ENCODE assay signal across 23 cellular contexts in the genomic region with DNA sequence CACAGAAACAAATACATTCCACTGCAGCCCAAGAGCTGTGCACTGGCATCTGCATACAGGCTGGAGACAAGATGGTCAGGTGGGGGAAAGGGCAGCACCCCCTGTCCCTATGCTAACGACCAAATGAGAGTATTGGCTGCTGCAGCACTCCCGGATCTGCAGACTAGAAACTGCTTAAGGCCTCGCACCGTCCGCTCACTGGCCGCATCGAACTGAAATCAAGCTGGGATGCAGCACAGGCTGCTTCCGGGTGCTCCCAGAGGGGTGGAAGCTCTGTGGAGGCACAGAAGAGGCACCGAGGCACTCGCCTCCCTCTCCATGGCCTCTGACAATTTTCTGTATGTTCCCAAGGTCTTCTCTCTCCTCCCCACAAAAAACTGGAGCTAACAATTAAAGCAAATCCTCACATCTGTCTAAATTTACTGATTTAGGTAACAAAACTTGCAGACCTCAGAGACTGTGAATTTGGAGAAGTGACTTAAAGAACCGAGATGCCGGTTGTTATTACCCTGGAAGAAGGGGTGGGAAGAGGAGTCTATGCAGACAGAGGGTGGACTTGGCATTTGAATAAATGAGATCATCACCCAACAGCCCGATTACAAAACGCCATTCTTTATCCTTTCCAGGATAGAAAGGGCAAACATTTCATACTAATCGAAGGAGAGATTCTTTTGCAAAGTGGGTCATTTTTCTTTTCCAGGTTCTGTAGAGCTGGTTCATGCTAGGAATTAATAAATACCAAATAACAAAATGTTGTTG.
"Had no signal": no experiment of that assay in that cellular context is flagged by ENCODE, and none has a peak within 500 bp of the region (broad histone marks: within the 10 kb centered on the region; RNA-seq: fewer than 3 reads in every experiment).

No MANE protein-coding gene starts in this region.

- H3K9me3 Mint-ChIP-seq: activated CD4-positive, alpha-beta T cell treated with anti-CD3 and anti-CD28 coated beads, Interleukin-2, amount 10 ng/mL, durations not matched to agents 7 days and 5 days; activated CD8-positive, alpha-beta T cell treated with anti-CD3 and anti-CD28 coated beads for 36 hours; activated T-helper 1 cell treated with anti-CD3 and anti-CD28 coated beads, Interleukin-12 subunit alpha, Interleukin-12 subunit beta, Interleukin-2, Interleukin-4 antibody, amounts not matched to agents 30 ng/mL and 10 ng/mL and 1 ng/mL, durations not matched to agents 14 hours and 24 hours and 36 hours had no signal

- DNase-seq: activated CD4-positive, alpha-beta T cell treated with anti-CD3 and anti-CD28 coated beads, Interleukin-2, amount 10 ng/mL, durations not matched to agents 7 days and 5 days; activated CD4-positive, CD25-positive, alpha-beta regulatory T cell treated with anti-CD3 and anti-CD28 coated beads, Interleukin-2, amount 50 U/mL, for 72 hours; activated CD8-positive, alpha-beta memory T cell treated with anti-CD3 and anti-CD28 coated beads, Interleukin-2, amount 10 ng/mL, durations not matched to agents 7 days and 5 days; activated CD8-positive, alpha-beta T cell treated with anti-CD3 and anti-CD28 coated beads for 36 hours; activated gamma-delta T cell; activated naive CD4-positive, alpha-beta T cell treated with anti-CD3 and anti-CD28 coated beads, Interleukin-2, amount 50 U/mL, for 16 hours; activated T-cell treated with anti-CD3 and anti-CD28 coated beads for 4 hours; brain microvascular endothelial cell; central memory CD4-positive, alpha-beta T cell; esophagus squamous epithelium; gastrocnemius medialis; heart left ventricle; lower lobe of right lung; naive thymus-derived CD8-positive, alpha-beta T cell; right cardiac atrium; stimulated activated CD4-positive, alpha-beta T cell treated with anti-CD3 and anti-CD28 coated beads, Interleukin-4, amount 100 ng/mL, for 4 hours; stimulated activated naive CD8-positive, alpha-beta T cell treated with anti-CD3 and anti-CD28 coated beads, Interleukin-15, Interleukin-2, amounts not matched to agents 100 U/mL and 50 U/mL, for 24 hours had no signal

- H3K27me3 Mint-ChIP-seq: activated CD8-positive, alpha-beta memory T cell treated with anti-CD3 and anti-CD28 coated beads, Interleukin-2, amount 10 ng/mL, durations not matched to agents 7 days and 5 days; activated CD8-positive, alpha-beta T cell treated with anti-CD3 and anti-CD28 coated beads for 36 hours; naive thymus-derived CD8-positive, alpha-beta T cell had no signal

- H3K4me3 Mint-ChIP-seq: activated CD4-positive, alpha-beta T cell treated with anti-CD3 and anti-CD28 coated beads, Interleukin-2, amount 10 ng/mL, durations not matched to agents 7 days and 5 days; activated CD8-positive, alpha-beta memory T cell treated with anti-CD3 and anti-CD28 coated beads, Interleukin-2, amount 10 ng/mL, durations not matched to agents 7 days and 5 days; activated CD8-positive, alpha-beta T cell treated with anti-CD3 and anti-CD28 coated beads for 36 hours; activated T-helper 1 cell treated with anti-CD3 and anti-CD28 coated beads, Interleukin-12 subunit alpha, Interleukin-12 subunit beta, Interleukin-2, Interleukin-4 antibody, amounts not matched to agents 30 ng/mL and 10 ng/mL and 1 ng/mL, durations not matched to agents 14 hours and 24 hours and 36 hours; naive thymus-derived CD8-positive, alpha-beta T cell had no signal

- H3K27ac ChIP-seq: ascending aorta, brain microvascular endothelial cell, esophagus squamous epithelium, gastrocnemius medialis, heart left ventricle, lower lobe of right lung, prostate gland, VCaP had no signal

- H3K36me3 Mint-ChIP-seq: activated CD8-positive, alpha-beta memory T cell treated with anti-CD3 and anti-CD28 coated beads, Interleukin-2, amount 10 ng/mL, durations not matched to agents 7 days and 5 days; naive thymus-derived CD8-positive, alpha-beta T cell had no signal

- ATAC-seq: activated CD8-positive, alpha-beta memory T cell treated with anti-CD3 and anti-CD28 coated beads, Interleukin-2, amount 10 ng/mL, durations not matched to agents 7 days and 5 days; activated CD8-positive, alpha-beta T cell treated with anti-CD3 and anti-CD28 coated beads for 36 hours; gastrocnemius medialis; heart left ventricle; left lobe of liver; lower lobe of right lung; naive thymus-derived CD8-positive, alpha-beta T cell; right cardiac atrium; stimulated activated naive CD8-positive, alpha-beta T cell treated with anti-CD3 and anti-CD28 coated beads, Interleukin-15, Interleukin-2, amounts not matched to agents 100 U/mL and 50 U/mL, for 24 hours had no signal

- H3K27ac Mint-ChIP-seq: activated CD4-positive, alpha-beta T cell treated with anti-CD3 and anti-CD28 coated beads, Interleukin-2, amount 10 ng/mL, durations not matched to agents 7 days and 5 days; activated CD8-positive, alpha-beta memory T cell treated with anti-CD3 and anti-CD28 coated beads, Interleukin-2, amount 10 ng/mL, durations not matched to agents 7 days and 5 days; activated CD8-positive, alpha-beta T cell treated with anti-CD3 and anti-CD28 coated beads for 36 hours; activated T-helper 1 cell treated with anti-CD3 and anti-CD28 coated beads, Interleukin-12 subunit alpha, Interleukin-12 subunit beta, Interleukin-2, Interleukin-4 antibody, amounts not matched to agents 30 ng/mL and 10 ng/mL and 1 ng/mL, durations not matched to agents 14 hours and 24 hours and 36 hours; naive thymus-derived CD8-positive, alpha-beta T cell had no signal

- H3K4me1 Mint-ChIP-seq: activated CD4-positive, alpha-beta T cell treated with anti-CD3 and anti-CD28 coated beads, Interleukin-2, amount 10 ng/mL, durations not matched to agents 7 days and 5 days; activated CD8-positive, alpha-beta memory T cell treated with anti-CD3 and anti-CD28 coated beads, Interleukin-2, amount 10 ng/mL, durations not matched to agents 7 days and 5 days; naive thymus-derived CD8-positive, alpha-beta T cell had no signal

- H3K27me3 ChIP-seq: ascending aorta, brain microvascular endothelial cell, esophagus squamous epithelium, gastrocnemius medialis, tibial nerve had no signal
